In genomic region chr19:48053076-48053475, GRCh38 we compare ENCODE assay signal across 10 cellular contexts. TPM values are rescaled to one million over a fixed set of nuclear protein-coding genes. Genes with fewer than 3 reads are reported as not detected.
"Had no signal": no experiment of that assay in that cellular context is flagged by ENCODE, and none has a peak within 500 bp of the region (broad histone marks: within the 10 kb centered on the region; RNA-seq: fewer than 3 reads in every experiment).

No MANE protein-coding gene starts in this region.

- DNase-seq: IMR-90, KBM-7, KG1 had no signal

- H3K9ac ChIP-seq: KMS-11 had no signal

- ATAC-seq: HepG2 had no signal

- H3K27ac ChIP-seq: HL-60, KMS-11 had no signal

- H3K4me2 ChIP-seq: KMS-11 had no signal

- FAIRE-seq: HepG2, HTR-8/SVneo had no signal

RNA-seq across cellular contexts. Expression of gene CABP5, which starts 9.2 kb away (rescaled TPM):
- total RNA-seq: HepG2, HT-29, HT1080, IMR-90 had no signal
- polyA plus RNA-seq: HepG2, IgD-negative memory B cell, IMR-90 had no signal

RNA-seq across cellular contexts. Expression of gene PLA2G4C, which starts 57.5 kb away (rescaled TPM):
- total RNA-seq: HT-29 had no signal

RNA-seq across cellular contexts. Expression of gene ELSPBP1, which starts 58.6 kb away (rescaled TPM):
- total RNA-seq: HepG2, HT-29, HT1080, IMR-90 had no signal
- polyA plus RNA-seq: HepG2, IgD-negative memory B cell, IMR-90 had no signal
